ENCODE assay signal across 1 cellular context in genomic region chr17:7313028-7313889, GRCh38.
TF ChIP-seq lines count a peak whose summit lies in the region.

No MANE protein-coding gene starts in this region.

TF ChIP-seq in GM12878, 131 proteins besides CTCF, POLR2A, EP300 and RAD21:
- TF ChIP-seq POLR2AphosphoS5 (IDR thresholded peaks at IDR 0.05; ENCODE audit: low read length) (peak; percentile 92), NKRF (conservative IDR thresholded peaks at IDR 0.05) (no peak), MLLT1 (IDR thresholded peaks at IDR 0.05) (no peak), CEBPB (IDR thresholded peaks at IDR 0.05; ENCODE audit: borderline replicate concordance in 1 of 2, low read depth in 2 of 2, low read length in 2 of 2) (no peak), HCFC1 (IDR thresholded peaks at IDR 0.05; ENCODE audit: low read length) (no peak), IRF4 (IDR thresholded peaks at IDR 0.05; ENCODE audit: low read depth, low read length) (no peak), POU2F2 (IDR thresholded peaks at IDR 0.05; ENCODE audit: borderline replicate concordance, low read depth, low read length) (peak; percentile 55; the same call in 1 of the 3 replicates), RB1 (IDR thresholded peaks at IDR 0.05; ENCODE audit: borderline replicate concordance) (no peak), JUNB (IDR thresholded peaks at IDR 0.05) (no peak), FOXM1 (IDR thresholded peaks at IDR 0.05; ENCODE audit: low read depth, low read length) (no peak), KDM1A (IDR thresholded peaks at IDR 0.05; ENCODE audit: borderline replicate concordance) (no peak), ZBTB40 (IDR thresholded peaks at IDR 0.05; ENCODE audit: borderline replicate concordance) (no peak), ESRRA (IDR thresholded peaks at IDR 0.05; ENCODE audit: low read length) (no peak), RAD51 (IDR thresholded peaks at IDR 0.05) (no peak), NR2C2 (IDR thresholded peaks at IDR 0.05; ENCODE audit: borderline replicate concordance, control insufficient read depth, insufficient read length, low read depth) (no peak), YBX1 (IDR thresholded peaks at IDR 0.05) (no peak), PML (IDR thresholded peaks at IDR 0.05; ENCODE audit: low read length) (peak; percentile 64; the same call in 1 of the 2 replicates), HDAC2 (IDR thresholded peaks at IDR 0.05) (no peak), ZNF622 (IDR thresholded peaks at IDR 0.05) (no peak), CBX3 (IDR thresholded peaks at IDR 0.05; ENCODE audit: borderline replicate concordance, low read depth) (no peak), POLR2AphosphoS2 (IDR thresholded peaks at IDR 0.05; ENCODE audit: low read depth, low read length) (peak; percentile 66; the same call in 1 of the 2 replicates), TCF12 (IDR thresholded peaks at IDR 0.05; ENCODE audit: low read depth, low read length) (no peak), MYC (IDR thresholded peaks at IDR 0.05; ENCODE audit: insufficient read depth, insufficient read length, insufficient replicate concordance, low read length, severe bottlenecking) (no peak), ZBED1 (IDR thresholded peaks at IDR 0.05; ENCODE audit: borderline replicate concordance) (no peak), BACH1 (IDR thresholded peaks at IDR 0.05; ENCODE audit: borderline replicate concordance) (peak; percentile 32), SREBF2 (IDR thresholded peaks at IDR 0.05; ENCODE audit: low read length) (no peak), ZSCAN29 (IDR thresholded peaks at IDR 0.05) (no peak), TCF7 (IDR thresholded peaks at IDR 0.05; ENCODE audit: borderline replicate concordance) (no peak), SUPT20H (IDR thresholded peaks at IDR 0.05; ENCODE audit: borderline replicate concordance, control insufficient read depth, low read depth, low read length) (no peak), SMC3 (IDR thresholded peaks at IDR 0.05; ENCODE audit: borderline replicate concordance, low read length) (no peak), FOS (IDR thresholded peaks at IDR 0.05; ENCODE audit: borderline replicate concordance, extremely low read depth, insufficient read length) (no peak), MTA3 (IDR thresholded peaks at IDR 0.05; ENCODE audit: borderline replicate concordance, low read length) (0 out of 2 replicates have a peak, but pooled peaks have one; percentile 8), CUX1 (IDR thresholded peaks at IDR 0.05; ENCODE audit: insufficient replicate concordance, low read depth, low read length) (no peak), RFX5 (IDR thresholded peaks at IDR 0.05; ENCODE audit: low read depth, low read length) (no peak)
- TF ChIP-seq, protein P1, sequence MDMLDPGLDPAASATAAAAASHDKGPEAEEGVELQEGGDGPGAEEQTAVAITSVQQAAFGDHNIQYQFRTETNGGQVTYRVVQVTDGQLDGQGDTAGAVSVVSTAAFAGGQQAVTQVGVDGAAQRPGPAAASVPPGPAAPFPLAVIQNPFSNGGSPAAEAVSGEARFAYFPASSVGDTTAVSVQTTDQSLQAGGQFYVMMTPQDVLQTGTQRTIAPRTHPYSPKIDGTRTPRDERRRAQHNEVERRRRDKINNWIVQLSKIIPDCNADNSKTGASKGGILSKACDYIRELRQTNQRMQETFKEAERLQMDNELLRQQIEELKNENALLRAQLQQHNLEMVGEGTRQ (IDR thresholded peaks at IDR 0.05; ENCODE audit: borderline replicate concordance, low read depth, low read length), result no peak
- TF ChIP-seq, protein P2, sequence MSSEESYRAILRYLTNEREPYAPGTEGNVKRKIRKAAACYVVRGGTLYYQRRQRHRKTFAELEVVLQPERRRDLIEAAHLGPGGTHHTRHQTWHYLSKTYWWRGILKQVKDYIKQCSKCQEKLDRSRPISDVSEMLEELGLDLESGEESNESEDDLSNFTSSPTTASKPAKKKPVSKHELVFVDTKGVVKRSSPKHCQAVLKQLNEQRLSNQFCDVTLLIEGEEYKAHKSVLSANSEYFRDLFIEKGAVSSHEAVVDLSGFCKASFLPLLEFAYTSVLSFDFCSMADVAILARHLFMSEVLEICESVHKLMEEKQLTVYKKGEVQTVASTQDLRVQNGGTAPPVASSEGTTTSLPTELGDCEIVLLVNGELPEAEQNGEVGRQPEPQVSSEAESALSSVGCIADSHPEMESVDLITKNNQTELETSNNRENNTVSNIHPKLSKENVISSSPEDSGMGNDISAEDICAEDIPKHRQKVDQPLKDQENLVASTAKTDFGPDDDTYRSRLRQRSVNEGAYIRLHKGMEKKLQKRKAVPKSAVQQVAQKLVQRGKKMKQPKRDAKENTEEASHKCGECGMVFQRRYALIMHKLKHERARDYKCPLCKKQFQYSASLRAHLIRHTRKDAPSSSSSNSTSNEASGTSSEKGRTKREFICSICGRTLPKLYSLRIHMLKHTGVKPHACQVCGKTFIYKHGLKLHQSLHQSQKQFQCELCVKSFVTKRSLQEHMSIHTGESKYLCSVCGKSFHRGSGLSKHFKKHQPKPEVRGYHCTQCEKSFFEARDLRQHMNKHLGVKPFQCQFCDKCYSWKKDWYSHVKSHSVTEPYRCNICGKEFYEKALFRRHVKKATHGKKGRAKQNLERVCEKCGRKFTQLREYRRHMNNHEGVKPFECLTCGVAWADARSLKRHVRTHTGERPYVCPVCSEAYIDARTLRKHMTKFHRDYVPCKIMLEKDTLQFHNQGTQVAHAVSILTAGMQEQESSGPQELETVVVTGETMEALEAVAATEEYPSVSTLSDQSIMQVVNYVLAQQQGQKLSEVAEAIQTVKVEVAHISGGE (CRISPR knock-in tag; IDR thresholded peaks at IDR 0.05), result no peak
- TF ChIP-seq, protein P3, sequence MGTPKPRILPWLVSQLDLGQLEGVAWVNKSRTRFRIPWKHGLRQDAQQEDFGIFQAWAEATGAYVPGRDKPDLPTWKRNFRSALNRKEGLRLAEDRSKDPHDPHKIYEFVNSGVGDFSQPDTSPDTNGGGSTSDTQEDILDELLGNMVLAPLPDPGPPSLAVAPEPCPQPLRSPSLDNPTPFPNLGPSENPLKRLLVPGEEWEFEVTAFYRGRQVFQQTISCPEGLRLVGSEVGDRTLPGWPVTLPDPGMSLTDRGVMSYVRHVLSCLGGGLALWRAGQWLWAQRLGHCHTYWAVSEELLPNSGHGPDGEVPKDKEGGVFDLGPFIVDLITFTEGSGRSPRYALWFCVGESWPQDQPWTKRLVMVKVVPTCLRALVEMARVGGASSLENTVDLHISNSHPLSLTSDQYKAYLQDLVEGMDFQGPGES (IDR thresholded peaks at IDR 0.05), result no peak
- TF ChIP-seq, protein P4, sequence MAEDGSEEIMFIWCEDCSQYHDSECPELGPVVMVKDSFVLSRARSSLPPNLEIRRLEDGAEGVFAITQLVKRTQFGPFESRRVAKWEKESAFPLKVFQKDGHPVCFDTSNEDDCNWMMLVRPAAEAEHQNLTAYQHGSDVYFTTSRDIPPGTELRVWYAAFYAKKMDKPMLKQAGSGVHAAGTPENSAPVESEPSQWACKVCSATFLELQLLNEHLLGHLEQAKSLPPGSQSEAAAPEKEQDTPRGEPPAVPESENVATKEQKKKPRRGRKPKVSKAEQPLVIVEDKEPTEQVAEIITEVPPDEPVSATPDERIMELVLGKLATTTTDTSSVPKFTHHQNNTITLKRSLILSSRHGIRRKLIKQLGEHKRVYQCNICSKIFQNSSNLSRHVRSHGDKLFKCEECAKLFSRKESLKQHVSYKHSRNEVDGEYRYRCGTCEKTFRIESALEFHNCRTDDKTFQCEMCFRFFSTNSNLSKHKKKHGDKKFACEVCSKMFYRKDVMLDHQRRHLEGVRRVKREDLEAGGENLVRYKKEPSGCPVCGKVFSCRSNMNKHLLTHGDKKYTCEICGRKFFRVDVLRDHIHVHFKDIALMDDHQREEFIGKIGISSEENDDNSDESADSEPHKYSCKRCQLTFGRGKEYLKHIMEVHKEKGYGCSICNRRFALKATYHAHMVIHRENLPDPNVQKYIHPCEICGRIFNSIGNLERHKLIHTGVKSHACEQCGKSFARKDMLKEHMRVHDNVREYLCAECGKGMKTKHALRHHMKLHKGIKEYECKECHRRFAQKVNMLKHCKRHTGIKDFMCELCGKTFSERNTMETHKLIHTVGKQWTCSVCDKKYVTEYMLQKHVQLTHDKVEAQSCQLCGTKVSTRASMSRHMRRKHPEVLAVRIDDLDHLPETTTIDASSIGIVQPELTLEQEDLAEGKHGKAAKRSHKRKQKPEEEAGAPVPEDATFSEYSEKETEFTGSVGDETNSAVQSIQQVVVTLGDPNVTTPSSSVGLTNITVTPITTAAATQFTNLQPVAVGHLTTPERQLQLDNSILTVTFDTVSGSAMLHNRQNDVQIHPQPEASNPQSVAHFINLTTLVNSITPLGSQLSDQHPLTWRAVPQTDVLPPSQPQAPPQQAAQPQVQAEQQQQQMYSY (CRISPR knock-in tag; IDR thresholded peaks at IDR 0.05), result no peak
